ENCODE assay signal across 8 cellular contexts in the genomic region with DNA sequence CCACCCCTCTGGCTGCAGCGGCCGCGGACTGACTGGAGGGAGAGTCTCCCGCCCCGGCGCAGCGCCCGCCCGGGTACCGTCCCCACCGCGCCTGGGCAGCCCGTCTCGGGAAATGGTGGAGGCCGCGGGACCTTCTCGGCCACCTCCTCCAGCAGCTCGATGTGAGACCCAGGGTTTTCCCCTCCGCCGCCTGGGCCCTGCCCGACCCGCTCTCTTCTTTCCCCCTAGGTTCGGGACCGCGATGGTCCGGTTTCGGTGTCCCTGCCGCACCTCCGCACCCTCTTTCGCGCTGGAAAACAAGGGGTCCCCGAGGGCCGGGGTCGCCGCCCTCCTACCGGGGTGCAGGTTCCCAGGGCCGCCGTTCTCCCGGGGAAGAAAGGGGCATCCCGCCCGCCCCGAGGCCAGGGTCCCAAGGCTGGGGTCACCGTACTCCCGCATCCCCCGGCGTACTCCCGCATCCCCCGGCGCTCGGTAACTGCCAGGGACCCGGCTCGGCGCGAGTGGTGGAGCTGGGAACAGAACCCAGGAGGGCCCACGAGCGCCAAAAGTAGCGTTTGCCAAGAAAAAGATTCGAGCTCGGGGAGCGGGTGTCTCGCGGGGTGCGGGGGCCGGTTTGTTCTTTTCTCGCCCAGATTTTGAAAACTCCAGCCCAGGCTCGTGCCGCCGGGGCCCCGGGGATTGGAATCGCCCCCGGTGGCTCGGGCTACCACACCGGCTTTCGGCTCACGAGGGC. TPM values are rescaled to one million over a fixed set of nuclear protein-coding genes. Genes with fewer than 3 reads are reported as not detected.
DNase-seq lines count a peak whose midpoint lies in the region; ATAC-seq lines count a peak whose summit lies in the region.

No MANE protein-coding gene starts in this region.

- peak; percentile 38 for DNase-seq in HK-2 (ENCODE audit: unreplicated experiment)
- DNase-seq in activated CD8-positive, alpha-beta memory T cell treated with anti-CD3 and anti-CD28 coated beads, Interleukin-2, amount 50 U/mL, for 48 hours, result peak; percentile 69
- peak; percentile 79 for DNase-seq in Right ventricle myocardium inferior (ENCODE audit: missing footprints)
- DNase-seq in posterior cingulate gyrus, result peak in 6 of 10 donors; percentile 28 to 91 (median 48)
- DNase-seq in germinal center (ENCODE audit: low spot score), result no peak
- DNase-seq in NCI-H1105 treated with DMSO at 0.1 percent for 48 hours (lab: John Stamatoyannopoulos, UW), result no peak

- ATAC-seq in Right ventricle myocardium inferior (no peak), GM19452 (IDR thresholded peaks at IDR 0.05; ENCODE audit: unreplicated experiment) (no peak), GM21526 (IDR thresholded peaks at IDR 0.05; ENCODE audit: low FRiP score, unreplicated experiment) (no peak)

- intact Hi-C loops in Right ventricle myocardium inferior (cut with DNase I), result loop anchor here (5.0 kb wide), 2 partner anchors 53 to 282 kb away; no protein-coding TSS in a partner anchor
- intact Hi-C loops in posterior cingulate gyrus (cut with DNase I), result no loop called here

RNA-seq across cellular contexts. Expression of gene TNRC18, which starts 3.4 kb away (rescaled TPM):
- total RNA-seq in Right ventricle myocardium inferior, result 34.8 TPM

Comparison
In these comparisons a context has a peak if more than half of its experiments do, and no peak if none do; other contexts are left out.
1. DNase-seq: peak in HK-2 (single experiment), activated CD8-positive, alpha-beta memory T cell treated with anti-CD3 and anti-CD28 coated beads, Interleukin-2, amount 50 U/mL, for 48 hours (single experiment), Right ventricle myocardium inferior (single experiment) and posterior cingulate gyrus (6 of 10); none in germinal center (single experiment) and NCI-H1105 treated with DMSO at 0.1 percent for 48 hours (single experiment).